ENCODE assay signal across 1 cellular context in the genomic region with DNA sequence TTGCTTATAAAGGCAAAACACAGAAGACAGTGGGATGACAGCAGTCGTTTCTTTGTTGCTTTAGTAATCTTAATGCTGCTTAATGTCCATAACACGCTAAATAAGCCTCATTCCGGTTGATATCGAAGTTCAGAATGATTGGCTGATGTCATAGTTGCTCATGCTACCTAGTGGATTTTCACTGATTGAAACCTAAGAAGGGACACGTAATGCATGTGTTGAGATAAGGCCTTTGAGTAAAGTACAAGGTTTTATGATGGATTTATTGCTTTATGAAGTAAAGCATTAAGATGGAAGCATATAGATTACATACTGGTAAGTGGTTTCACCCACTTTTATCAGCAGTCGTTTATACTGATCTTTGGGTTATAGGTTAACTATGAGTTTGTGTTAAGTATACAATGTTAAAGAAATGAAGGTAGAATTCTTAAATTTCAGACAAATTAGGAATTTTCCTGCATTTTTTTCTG.
TF ChIP-seq lines count a peak whose summit lies in the region.

No MANE protein-coding gene starts in this region.

TF ChIP-seq in IMR-90, 13 proteins besides CTCF, POLR2A, EP300 and RAD21 (continued from another document):
- TF ChIP-seq MXI1 (IDR thresholded peaks at IDR 0.05; ENCODE audit: borderline replicate concordance, low read depth, low read length): no peak
